1 cellular context compared by ENCODE assay signal in the genomic region with DNA sequence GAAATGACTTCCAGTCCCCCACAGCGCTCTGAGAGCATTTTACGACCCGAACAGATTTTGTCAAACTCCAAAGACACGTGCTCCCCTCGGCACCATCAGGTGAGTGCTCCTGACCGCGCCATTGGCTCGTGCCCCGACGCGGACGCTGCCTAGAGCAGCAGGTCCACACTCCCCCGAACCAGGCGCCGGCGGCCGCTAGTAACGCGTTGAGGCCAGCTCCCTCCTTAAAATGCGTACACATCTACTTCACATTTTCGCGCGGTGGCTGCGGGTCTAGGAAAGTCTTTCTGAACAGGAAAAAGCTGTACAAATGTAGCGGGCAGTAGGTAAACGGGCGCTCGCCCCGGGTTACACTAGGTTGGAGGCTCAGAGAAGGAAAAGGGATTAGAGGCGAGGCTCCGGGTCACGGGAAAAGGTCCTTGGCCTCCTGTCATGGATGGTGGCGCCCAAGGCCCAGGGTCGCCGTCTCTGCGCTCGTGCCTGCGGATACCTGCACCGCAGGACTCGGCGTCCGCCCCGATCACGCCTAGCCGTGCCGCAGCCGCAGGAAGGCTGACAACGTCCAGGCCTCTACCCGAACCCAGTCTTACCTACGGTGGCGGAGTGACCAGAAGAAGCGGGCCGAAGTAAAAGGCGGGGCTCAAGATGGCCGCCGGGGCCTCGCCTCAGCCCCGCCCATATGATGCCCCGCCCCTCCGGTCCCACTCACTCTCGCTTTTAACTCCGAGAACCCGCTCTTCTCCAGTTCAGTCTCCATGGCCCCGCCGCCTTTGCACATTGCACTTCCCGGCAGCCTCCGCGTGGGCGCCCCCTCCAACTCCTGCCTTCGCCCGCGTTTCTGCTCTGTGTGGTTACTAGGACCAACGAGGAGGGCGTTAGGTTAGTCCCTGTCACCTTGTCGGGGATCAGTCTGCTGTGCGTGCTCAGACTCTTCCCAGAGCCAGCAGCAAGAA.
TF ChIP-seq lines count a peak whose summit lies in the region.

A gene with protein sequence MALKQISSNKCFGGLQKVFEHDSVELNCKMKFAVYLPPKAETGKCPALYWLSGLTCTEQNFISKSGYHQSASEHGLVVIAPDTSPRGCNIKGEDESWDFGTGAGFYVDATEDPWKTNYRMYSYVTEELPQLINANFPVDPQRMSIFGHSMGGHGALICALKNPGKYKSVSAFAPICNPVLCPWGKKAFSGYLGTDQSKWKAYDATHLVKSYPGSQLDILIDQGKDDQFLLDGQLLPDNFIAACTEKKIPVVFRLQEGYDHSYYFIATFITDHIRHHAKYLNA (minus strand): TSS at position 647 of the 953 bp plus-strand sequence. CDS start 5,748 bp downstream, outside the sequence.

TF ChIP-seq in HepG2, 621 proteins besides CTCF, POLR2A, EP300 and RAD21 (continued from another document and continues in another):
- TF ChIP-seq, protein P1, sequence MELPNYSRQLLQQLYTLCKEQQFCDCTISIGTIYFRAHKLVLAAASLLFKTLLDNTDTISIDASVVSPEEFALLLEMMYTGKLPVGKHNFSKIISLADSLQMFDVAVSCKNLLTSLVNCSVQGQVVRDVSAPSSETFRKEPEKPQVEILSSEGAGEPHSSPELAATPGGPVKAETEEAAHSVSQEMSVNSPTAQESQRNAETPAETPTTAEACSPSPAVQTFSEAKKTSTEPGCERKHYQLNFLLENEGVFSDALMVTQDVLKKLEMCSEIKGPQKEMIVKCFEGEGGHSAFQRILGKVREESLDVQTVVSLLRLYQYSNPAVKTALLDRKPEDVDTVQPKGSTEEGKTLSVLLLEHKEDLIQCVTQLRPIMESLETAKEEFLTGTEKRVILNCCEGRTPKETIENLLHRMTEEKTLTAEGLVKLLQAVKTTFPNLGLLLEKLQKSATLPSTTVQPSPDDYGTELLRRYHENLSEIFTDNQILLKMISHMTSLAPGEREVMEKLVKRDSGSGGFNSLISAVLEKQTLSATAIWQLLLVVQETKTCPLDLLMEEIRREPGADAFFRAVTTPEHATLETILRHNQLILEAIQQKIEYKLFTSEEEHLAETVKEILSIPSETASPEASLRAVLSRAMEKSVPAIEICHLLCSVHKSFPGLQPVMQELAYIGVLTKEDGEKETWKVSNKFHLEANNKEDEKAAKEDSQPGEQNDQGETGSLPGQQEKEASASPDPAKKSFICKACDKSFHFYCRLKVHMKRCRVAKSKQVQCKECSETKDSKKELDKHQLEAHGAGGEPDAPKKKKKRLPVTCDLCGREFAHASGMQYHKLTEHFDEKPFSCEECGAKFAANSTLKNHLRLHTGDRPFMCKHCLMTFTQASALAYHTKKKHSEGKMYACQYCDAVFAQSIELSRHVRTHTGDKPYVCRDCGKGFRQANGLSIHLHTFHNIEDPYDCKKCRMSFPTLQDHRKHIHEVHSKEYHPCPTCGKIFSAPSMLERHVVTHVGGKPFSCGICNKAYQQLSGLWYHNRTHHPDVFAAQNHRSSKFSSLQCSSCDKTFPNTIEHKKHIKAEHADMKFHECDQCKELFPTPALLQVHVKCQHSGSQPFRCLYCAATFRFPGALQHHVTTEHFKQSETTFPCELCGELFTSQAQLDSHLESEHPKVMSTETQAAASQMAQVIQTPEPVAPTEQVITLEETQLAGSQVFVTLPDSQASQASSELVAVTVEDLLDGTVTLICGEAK (IDR thresholded peaks at IDR 0.05) = no peak
- TF ChIP-seq, protein P1 (CRISPR knock-in tag; IDR thresholded peaks at IDR 0.05) = no peak; the same call in none of the 2 replicates
- TF ChIP-seq ZNF460 (CRISPR knock-in tag; IDR thresholded peaks at IDR 0.05; ENCODE audit: borderline replicate concordance) (no peak), ZNF724P (CRISPR knock-in tag; IDR thresholded peaks at IDR 0.05; ENCODE audit: borderline replicate concordance) (peak; percentile 65), REPIN1 (CRISPR knock-in tag; IDR thresholded peaks at IDR 0.05; ENCODE audit: borderline replicate concordance, low read depth) (peak; percentile 61), GATAD1 (CRISPR knock-in tag; IDR thresholded peaks at IDR 0.05) (peak; percentile 52; the same call in 1 of the 2 replicates), NBN (conservative IDR thresholded peaks at IDR 0.05) (no peak), FOXK1 (CRISPR knock-in tag; IDR thresholded peaks at IDR 0.05; ENCODE audit: borderline replicate concordance, low read depth) (peak; percentile 62; the same call in 1 of the 2 replicates), ZBTB21 (CRISPR knock-in tag; IDR thresholded peaks at IDR 0.05) (peak; percentile 36; the same call in 1 of the 2 replicates), ZNF432 (CRISPR knock-in tag; IDR thresholded peaks at IDR 0.05; ENCODE audit: borderline replicate concordance) (no peak), ZSCAN25 (CRISPR knock-in tag; IDR thresholded peaks at IDR 0.05) (no peak; the same call in none of the 2 replicates), TBP (CRISPR knock-in tag; IDR thresholded peaks at IDR 0.05) (no peak), HES4 (CRISPR knock-in tag; IDR thresholded peaks at IDR 0.05; ENCODE audit: borderline replicate concordance) (peak; percentile 91; the same call in 1 of the 2 replicates), ZNF615 (CRISPR knock-in tag; IDR thresholded peaks at IDR 0.05; ENCODE audit: borderline replicate concordance) (peak; percentile 78; the same call in 1 of the 2 replicates), ZNF441 (CRISPR knock-in tag; IDR thresholded peaks at IDR 0.05; ENCODE audit: borderline replicate concordance) (peak; percentile 56; the same call in 1 of the 2 replicates), ZSCAN20 (CRISPR knock-in tag; IDR thresholded peaks at IDR 0.05; ENCODE audit: borderline replicate concordance) (no peak), ARNTL (CRISPR knock-in tag; IDR thresholded peaks at IDR 0.05) (no peak), RXRB (CRISPR knock-in tag; IDR thresholded peaks at IDR 0.05; ENCODE audit: borderline replicate concordance) (peak; percentile 8; the same call in 1 of the 2 replicates), CCAR2 (optimal IDR thresholded peaks at IDR 0.05; ENCODE audit: low read depth, low read length) (no peak), ZFX (CRISPR knock-in tag; IDR thresholded peaks at IDR 0.05; ENCODE audit: low read depth) (peak; percentile 98), ZNF207 (IDR thresholded peaks at IDR 0.05; ENCODE audit: borderline replicate concordance) (no peak), CEBPB (IDR thresholded peaks at IDR 0.05; ENCODE audit: borderline replicate concordance, low read depth, low read length) (no peak), SP4 (CRISPR knock-in tag; IDR thresholded peaks at IDR 0.05) (peak; percentile 61), PAWR (CRISPR knock-in tag; IDR thresholded peaks at IDR 0.05; ENCODE audit: borderline replicate concordance) (no peak), SNRNP70 (IDR thresholded peaks at IDR 0.05; ENCODE audit: low read depth, low read length) (no peak), JDP2 (CRISPR knock-in tag; IDR thresholded peaks at IDR 0.05; ENCODE audit: borderline replicate concordance) (no peak; the same call in 1 of the 2 replicates)
- TF ChIP-seq, protein P2, sequence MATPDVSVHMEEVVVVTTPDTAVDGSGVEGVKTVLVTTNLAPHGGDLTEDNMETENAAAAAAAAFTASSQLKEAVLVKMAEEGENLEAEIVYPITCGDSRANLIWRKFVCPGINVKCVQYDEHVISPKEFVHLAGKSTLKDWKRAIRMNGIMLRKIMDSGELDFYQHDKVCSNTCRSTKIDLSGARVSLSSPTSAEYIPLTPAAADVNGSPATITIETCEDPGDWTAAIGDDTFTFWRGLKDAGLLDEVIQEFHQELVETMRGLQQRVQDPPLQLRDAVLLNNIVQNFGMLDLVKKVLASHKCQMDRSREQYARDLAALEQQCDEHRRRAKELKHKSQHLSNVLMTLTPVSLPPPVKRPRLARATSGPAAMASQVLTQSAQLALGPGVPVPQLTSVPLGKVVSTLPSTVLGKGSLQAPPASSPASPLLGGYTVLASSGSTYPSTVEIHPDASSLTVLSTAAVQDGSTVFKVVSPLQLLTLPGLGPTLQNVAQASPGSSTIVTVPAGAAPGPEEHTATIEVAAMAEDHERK (CRISPR knock-in tag; IDR thresholded peaks at IDR 0.05; ENCODE audit: low read depth) = no peak
- TF ChIP-seq, protein P3, sequence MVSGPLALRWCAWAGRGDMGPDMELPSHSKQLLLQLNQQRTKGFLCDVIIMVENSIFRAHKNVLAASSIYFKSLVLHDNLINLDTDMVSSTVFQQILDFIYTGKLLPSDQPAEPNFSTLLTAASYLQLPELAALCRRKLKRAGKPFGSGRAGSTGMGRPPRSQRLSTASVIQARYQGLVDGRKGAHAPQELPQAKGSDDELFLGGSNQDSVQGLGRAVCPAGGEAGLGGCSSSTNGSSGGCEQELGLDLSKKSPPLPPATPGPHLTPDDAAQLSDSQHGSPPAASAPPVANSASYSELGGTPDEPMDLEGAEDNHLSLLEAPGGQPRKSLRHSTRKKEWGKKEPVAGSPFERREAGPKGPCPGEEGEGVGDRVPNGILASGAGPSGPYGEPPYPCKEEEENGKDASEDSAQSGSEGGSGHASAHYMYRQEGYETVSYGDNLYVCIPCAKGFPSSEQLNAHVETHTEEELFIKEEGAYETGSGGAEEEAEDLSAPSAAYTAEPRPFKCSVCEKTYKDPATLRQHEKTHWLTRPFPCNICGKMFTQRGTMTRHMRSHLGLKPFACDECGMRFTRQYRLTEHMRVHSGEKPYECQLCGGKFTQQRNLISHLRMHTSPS (CRISPR knock-in tag; IDR thresholded peaks at IDR 0.05; ENCODE audit: low read depth) = peak; percentile 8; the same call in 1 of the 2 replicates
- TF ChIP-seq, protein P4, sequence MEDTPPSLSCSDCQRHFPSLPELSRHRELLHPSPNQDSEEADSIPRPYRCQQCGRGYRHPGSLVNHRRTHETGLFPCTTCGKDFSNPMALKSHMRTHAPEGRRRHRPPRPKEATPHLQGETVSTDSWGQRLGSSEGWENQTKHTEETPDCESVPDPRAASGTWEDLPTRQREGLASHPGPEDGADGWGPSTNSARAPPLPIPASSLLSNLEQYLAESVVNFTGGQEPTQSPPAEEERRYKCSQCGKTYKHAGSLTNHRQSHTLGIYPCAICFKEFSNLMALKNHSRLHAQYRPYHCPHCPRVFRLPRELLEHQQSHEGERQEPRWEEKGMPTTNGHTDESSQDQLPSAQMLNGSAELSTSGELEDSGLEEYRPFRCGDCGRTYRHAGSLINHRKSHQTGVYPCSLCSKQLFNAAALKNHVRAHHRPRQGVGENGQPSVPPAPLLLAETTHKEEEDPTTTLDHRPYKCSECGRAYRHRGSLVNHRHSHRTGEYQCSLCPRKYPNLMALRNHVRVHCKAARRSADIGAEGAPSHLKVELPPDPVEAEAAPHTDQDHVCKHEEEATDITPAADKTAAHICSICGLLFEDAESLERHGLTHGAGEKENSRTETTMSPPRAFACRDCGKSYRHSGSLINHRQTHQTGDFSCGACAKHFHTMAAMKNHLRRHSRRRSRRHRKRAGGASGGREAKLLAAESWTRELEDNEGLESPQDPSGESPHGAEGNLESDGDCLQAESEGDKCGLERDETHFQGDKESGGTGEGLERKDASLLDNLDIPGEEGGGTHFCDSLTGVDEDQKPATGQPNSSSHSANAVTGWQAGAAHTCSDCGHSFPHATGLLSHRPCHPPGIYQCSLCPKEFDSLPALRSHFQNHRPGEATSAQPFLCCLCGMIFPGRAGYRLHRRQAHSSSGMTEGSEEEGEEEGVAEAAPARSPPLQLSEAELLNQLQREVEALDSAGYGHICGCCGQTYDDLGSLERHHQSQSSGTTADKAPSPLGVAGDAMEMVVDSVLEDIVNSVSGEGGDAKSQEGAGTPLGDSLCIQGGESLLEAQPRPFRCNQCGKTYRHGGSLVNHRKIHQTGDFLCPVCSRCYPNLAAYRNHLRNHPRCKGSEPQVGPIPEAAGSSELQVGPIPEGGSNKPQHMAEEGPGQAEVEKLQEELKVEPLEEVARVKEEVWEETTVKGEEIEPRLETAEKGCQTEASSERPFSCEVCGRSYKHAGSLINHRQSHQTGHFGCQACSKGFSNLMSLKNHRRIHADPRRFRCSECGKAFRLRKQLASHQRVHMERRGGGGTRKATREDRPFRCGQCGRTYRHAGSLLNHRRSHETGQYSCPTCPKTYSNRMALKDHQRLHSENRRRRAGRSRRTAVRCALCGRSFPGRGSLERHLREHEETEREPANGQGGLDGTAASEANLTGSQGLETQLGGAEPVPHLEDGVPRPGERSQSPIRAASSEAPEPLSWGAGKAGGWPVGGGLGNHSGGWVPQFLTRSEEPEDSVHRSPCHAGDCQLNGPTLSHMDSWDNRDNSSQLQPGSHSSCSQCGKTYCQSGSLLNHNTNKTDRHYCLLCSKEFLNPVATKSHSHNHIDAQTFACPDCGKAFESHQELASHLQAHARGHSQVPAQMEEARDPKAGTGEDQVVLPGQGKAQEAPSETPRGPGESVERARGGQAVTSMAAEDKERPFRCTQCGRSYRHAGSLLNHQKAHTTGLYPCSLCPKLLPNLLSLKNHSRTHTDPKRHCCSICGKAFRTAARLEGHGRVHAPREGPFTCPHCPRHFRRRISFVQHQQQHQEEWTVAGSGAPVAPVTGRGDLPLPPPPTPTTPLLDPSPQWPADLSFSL (CRISPR knock-in tag; IDR thresholded peaks at IDR 0.05) = no peak
